Comparison of ENCODE assay signal across 16 cellular contexts in the genomic region with DNA sequence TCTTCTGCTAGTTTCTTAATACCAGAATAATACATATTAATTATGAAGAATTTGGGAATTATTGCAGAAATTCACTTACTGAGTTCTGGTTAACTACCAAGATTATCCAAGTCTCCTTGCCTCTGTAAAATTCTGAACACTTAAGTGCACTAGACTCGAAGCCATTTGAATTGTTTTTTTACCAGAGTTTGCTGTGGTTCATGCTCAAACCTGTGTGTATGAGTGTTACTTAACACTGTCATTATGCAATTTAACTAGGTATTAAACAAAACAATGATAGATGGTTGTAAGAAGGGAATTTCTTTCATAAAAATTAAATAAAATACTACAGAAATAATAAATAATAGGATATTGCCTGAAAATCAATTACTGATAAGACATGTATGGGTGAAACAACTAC.
DNase-seq lines count a peak whose midpoint lies in the region; ATAC-seq and TF ChIP-seq lines count a peak whose summit lies in the region.
"Had no signal": no experiment of that assay in that cellular context is flagged by ENCODE, and none has a peak within 500 bp of the region (broad histone marks: within the 10 kb centered on the region; RNA-seq: fewer than 3 reads in every experiment).

No MANE protein-coding gene starts in this region.

- CTCF ChIA-PET in mammary epithelial cell (lab: Charles Lee; ENCODE audit: low non-redundant PET) = no interaction called here

- no peak overlapping the region for H3K9ac ChIP-seq in mammary epithelial cell (ENCODE audit: insufficient read depth, low read length)

- dilution Hi-C loops in mammary epithelial cell (cut with HindIII; ENCODE audit: low sequenced_read_pairs) = no loop called here

- 21% methylated on average over 1 of the region's 1 CpG for WGBS in mammary epithelial cell (ENCODE audit: low coverage, missing lambda C conversion rate)

- no peaks in the 10 kb centered on the region for H3K4me1 ChIP-seq in mammary epithelial cell (ENCODE audit: insufficient read depth, low read length)
- no peaks in the 10 kb centered on the region for H3K4me1 ChIP-seq in left lung
- H3K4me1 ChIP-seq: HAP-1 had no signal

- no peaks in the 10 kb centered on the region for H3K9me3 ChIP-seq in mammary epithelial cell (replicated peaks; ENCODE audit: insufficient read depth, low read length)
- H3K9me3 ChIP-seq in left lung = peaks cover 0 to 5% of the 10 kb centered on the region in 2 donors
- H3K9me3 ChIP-seq: HAP-1 had no signal

- peak; percentile 52 for ATAC-seq in left lung
- no peak for ATAC-seq in activated naive CD4-positive, alpha-beta T cell treated with anti-CD3 and anti-CD28 coated beads, Interleukin-2, amount 50 U/mL, for 72 hours

- peaks cover 3 to 12% of the 10 kb centered on the region in 2 donors for H3K9me3 Mint-ChIP-seq in activated naive CD4-positive, alpha-beta T cell treated with anti-CD3 and anti-CD28 coated beads, Interleukin-2, amount 50 U/mL, for 72 hours
- H3K9me3 Mint-ChIP-seq: HFFc6 had no signal

- no peak overlapping the region for H2AFZ ChIP-seq in mammary epithelial cell (ENCODE audit: low read depth, low read length)

- peak; percentile 5 for DNase-seq in HPDE6-E6E7 (ENCODE audit: extremely low spot score)
- peak; percentile 28 for DNase-seq in mammary epithelial cell
- DNase-seq in left lung = no peak
- DNase-seq in SIG-M5 treated with dmso at 0.1 percent for 504 hours (lab: John Stamatoyannopoulos, UW; ENCODE audit: unreplicated experiment) = no peak
- DNase-seq in NCI-H2171 treated with DMSO at 0.1 percent for 48 hours (lab: John Stamatoyannopoulos, UW) = no peak
- no peak for DNase-seq in activated naive CD4-positive, alpha-beta T cell treated with anti-CD3 and anti-CD28 coated beads, Interleukin-2, amount 50 U/mL, for 72 hours (ENCODE audit: low spot score in 2 of 2)
- DNase-seq: C1 segment of cervical spinal cord; Calu3; CD4-positive, alpha-beta memory T cell; COR-L47; DMS53; DMS79 treated with DMSO at 0.1 percent for 48 hours; GF-D8; GOT3; HFFc6 had no signal

- TF ChIP-seq CTCF in mammary epithelial cell (conservative IDR thresholded peaks at IDR 0.05 in 1 of 2, IDR thresholded peaks at IDR 0.05 in 1 of 2; ENCODE audit: extremely low read depth in 1 of 2, insufficient read depth in 1 of 2, low read depth in 1 of 2, low read length in 2 of 2) (no peak), left lung (IDR thresholded peaks at IDR 0.05) (no peak)

- no peak overlapping the region for H3K27ac Mint-ChIP-seq in activated naive CD4-positive, alpha-beta T cell treated with anti-CD3 and anti-CD28 coated beads, Interleukin-2, amount 50 U/mL, for 72 hours
- H3K27ac Mint-ChIP-seq: CD4-positive, alpha-beta memory T cell; HFFc6 had no signal

- intact Hi-C loops in mammary epithelial cell (cut with micrococcal nuclease) (no loop called here), left lung (cut with DNase I) (no loop called here)

- H3K4me3 ChIP-seq in mammary epithelial cell (replicated peaks in 1 of 3; ENCODE audit: insufficient read depth in 1 of 3, low read depth in 2 of 3, low read length in 3 of 3) = no peak overlapping the region
- no peak overlapping the region for H3K4me3 ChIP-seq in left lung
- H3K4me3 ChIP-seq: HAP-1 had no signal

- H3K36me3 ChIP-seq in mammary epithelial cell (ENCODE audit: insufficient read depth, low read length) (no peaks in the 10 kb centered on the region), left lung (no peaks in the 10 kb centered on the region)
- H3K36me3 ChIP-seq: HAP-1 had no signal

- H3K27ac ChIP-seq in mammary epithelial cell (ENCODE audit: insufficient read depth, low read depth, low read length) (no peak overlapping the region), left lung (no peak overlapping the region)

- no peaks in the 10 kb centered on the region for H3K79me2 ChIP-seq in mammary epithelial cell (ENCODE audit: insufficient read depth, low read length)

- H4K20me1 ChIP-seq in mammary epithelial cell (ENCODE audit: insufficient read depth, low read length) = no peaks in the 10 kb centered on the region

- H3K36me3 Mint-ChIP-seq in activated naive CD4-positive, alpha-beta T cell treated with anti-CD3 and anti-CD28 coated beads, Interleukin-2, amount 50 U/mL, for 72 hours = no peaks in the 10 kb centered on the region
- H3K36me3 Mint-ChIP-seq: CD4-positive, alpha-beta memory T cell had no signal

- BruUV-seq in mammary epithelial cell (replicated peaks; lab: Mats Ljungman, UMichigan) = no TSS peak

- no peak overlapping the region for H3K4me2 ChIP-seq in mammary epithelial cell (ENCODE audit: insufficient read depth, low read depth, low read length)

- in situ Hi-C loops in mammary epithelial cell (cut with MboI; ENCODE audit: low sequenced_read_pairs in 2 of 2) = no loop called here

- H3K27me3 ChIP-seq in mammary epithelial cell (ENCODE audit: insufficient read depth, low read length) (no peaks in the 10 kb centered on the region), left lung (no peaks in the 10 kb centered on the region)

Comparison
In these comparisons a context has a peak if more than half of its experiments do, and no peak if none do; other contexts are left out.
1. DNase-seq: peak in HPDE6-E6E7 (single experiment) and mammary epithelial cell (single experiment); none in left lung (0 of 2), SIG-M5 treated with dmso at 0.1 percent for 504 hours (single experiment), NCI-H2171 treated with DMSO at 0.1 percent for 48 hours (single experiment) and activated naive CD4-positive, alpha-beta T cell treated with anti-CD3 and anti-CD28 coated beads, Interleukin-2, amount 50 U/mL, for 72 hours (0 of 2).